Comparison of ENCODE assay signal across 1 cellular context in genomic region chr19:17986569-17986968, GRCh38. TPM values are rescaled to one million over a fixed set of nuclear protein-coding genes. Genes with fewer than 3 reads are reported as not detected.
"Had no signal": no experiment of that assay in that cellular context is flagged by ENCODE, and none has a peak within 500 bp of the region (broad histone marks: within the 10 kb centered on the region; RNA-seq: fewer than 3 reads in every experiment).

No MANE protein-coding gene starts in this region.

RNA-seq across cellular contexts. Expression of gene KCNN1, which starts 19.7 kb away (rescaled TPM):
- total RNA-seq: MCF 10A had no signal
